Comparison of ENCODE assay signal across 28 cellular contexts in genomic region chr18:48111547-48111946, GRCh38.
"Had no signal": no experiment of that assay in that cellular context is flagged by ENCODE, and none has a peak within 500 bp of the region (broad histone marks: within the 10 kb centered on the region; RNA-seq: fewer than 3 reads in every experiment).

No MANE protein-coding gene starts in this region.

- H3K9me3 ChIP-seq: left lung, lower lobe of right lung, mucosa of descending colon, pancreas, prostate gland, suprapubic skin, tibial nerve, uterus had no signal

- H3K9me3 Mint-ChIP-seq: immature natural killer cell; stimulated activated effector memory CD8-positive, alpha-beta T cell treated with anti-CD3 and anti-CD28 coated beads, Interleukin-12 subunit alpha, Interleukin-12 subunit beta, amount 100 ng/mL, for 72 hours; stimulated activated naive CD8-positive, alpha-beta T cell treated with anti-CD3 and anti-CD28 coated beads, Interleukin-15, Interleukin-2, amounts not matched to agents 100 ng/mL and 50 ng/mL, for 24 hours; type B pancreatic cell had no signal

- H3K4me3 ChIP-seq: left lung, lower lobe of right lung, mucosa of descending colon, pancreas, prostate gland, skin epidermis, suprapubic skin, tibial nerve, uterus had no signal

- H3K27ac ChIP-seq: left lung, lower lobe of right lung, pancreas, prostate gland, skin epidermis, suprapubic skin, tibial nerve, uterus had no signal

- H3K4me1 ChIP-seq: pancreas, prostate gland, uterus had no signal

- H3K36me3 Mint-ChIP-seq: immature natural killer cell; naive thymus-derived CD4-positive, alpha-beta T cell; stimulated activated effector memory CD8-positive, alpha-beta T cell treated with anti-CD3 and anti-CD28 coated beads, Interleukin-12 subunit alpha, Interleukin-12 subunit beta, amount 100 ng/mL, for 72 hours; type B pancreatic cell had no signal

- DNase-seq: hypothalamus; immature natural killer cell; kidney; left colon; left lung; lower lobe of right lung; mammary epithelial cell; mesenchymal stem cell; midbrain; mucosa of descending colon; naive thymus-derived CD4-positive, alpha-beta T cell; pancreas; posterior cingulate gyrus; right cardiac atrium; stimulated activated CD4-positive, alpha-beta T cell treated with anti-CD3 and anti-CD28 coated beads, Interleukin-12 subunit alpha, Interleukin-12 subunit beta, amount 100 ng/mL, for 4 hours; stimulated activated CD4-positive, alpha-beta T cell treated with anti-CD3 and anti-CD28 coated beads, Interleukin-15, amount 100 ng/mL, for 24 hours; stimulated activated CD4-positive, alpha-beta T cell treated with anti-CD3 and anti-CD28 coated beads, Interleukin-2, amount 100 ng/mL, for 24 hours; stimulated activated CD4-positive, alpha-beta T cell treated with anti-CD3 and anti-CD28 coated beads, Interleukin-4, amount 100 ng/mL, for 1 hour; stimulated activated naive CD4-positive, alpha-beta T cell; uterus had no signal

- ATAC-seq: left colon; left lung; lower lobe of right lung; mucosa of descending colon; naive thymus-derived CD4-positive, alpha-beta T cell; pancreas; right cardiac atrium; sciatic nerve; stimulated activated effector memory CD8-positive, alpha-beta T cell treated with anti-CD3 and anti-CD28 coated beads, Interleukin-12 subunit alpha, Interleukin-12 subunit beta, amount 100 ng/mL, for 72 hours had no signal

- H3K4me1 Mint-ChIP-seq: immature natural killer cell; stimulated activated effector memory CD8-positive, alpha-beta T cell treated with anti-CD3 and anti-CD28 coated beads, Interleukin-12 subunit alpha, Interleukin-12 subunit beta, amount 100 ng/mL, for 72 hours had no signal

- H3K27me3 Mint-ChIP-seq: type B pancreatic cell had no signal

- H3K27ac Mint-ChIP-seq: immature natural killer cell; naive thymus-derived CD4-positive, alpha-beta T cell; stimulated activated effector memory CD8-positive, alpha-beta T cell treated with anti-CD3 and anti-CD28 coated beads, Interleukin-12 subunit alpha, Interleukin-12 subunit beta, amount 100 ng/mL, for 72 hours; stimulated activated naive CD8-positive, alpha-beta T cell treated with anti-CD3 and anti-CD28 coated beads, Interleukin-15, Interleukin-2, amounts not matched to agents 100 ng/mL and 50 ng/mL, for 24 hours; type B pancreatic cell had no signal

- H3K27me3 ChIP-seq: left lung, pancreas, suprapubic skin, tibial nerve, uterus had no signal

- H3K36me3 ChIP-seq: left lung, lower lobe of right lung, pancreas, prostate gland, suprapubic skin, tibial nerve, uterus had no signal

- H3K4me3 Mint-ChIP-seq: immature natural killer cell; naive thymus-derived CD4-positive, alpha-beta T cell; stimulated activated effector memory CD8-positive, alpha-beta T cell treated with anti-CD3 and anti-CD28 coated beads, Interleukin-12 subunit alpha, Interleukin-12 subunit beta, amount 100 ng/mL, for 72 hours; stimulated activated naive CD8-positive, alpha-beta T cell treated with anti-CD3 and anti-CD28 coated beads, Interleukin-15, Interleukin-2, amounts not matched to agents 100 ng/mL and 50 ng/mL, for 24 hours; type B pancreatic cell had no signal
